Comparison of ENCODE assay signal across 23 cellular contexts in the genomic region with DNA sequence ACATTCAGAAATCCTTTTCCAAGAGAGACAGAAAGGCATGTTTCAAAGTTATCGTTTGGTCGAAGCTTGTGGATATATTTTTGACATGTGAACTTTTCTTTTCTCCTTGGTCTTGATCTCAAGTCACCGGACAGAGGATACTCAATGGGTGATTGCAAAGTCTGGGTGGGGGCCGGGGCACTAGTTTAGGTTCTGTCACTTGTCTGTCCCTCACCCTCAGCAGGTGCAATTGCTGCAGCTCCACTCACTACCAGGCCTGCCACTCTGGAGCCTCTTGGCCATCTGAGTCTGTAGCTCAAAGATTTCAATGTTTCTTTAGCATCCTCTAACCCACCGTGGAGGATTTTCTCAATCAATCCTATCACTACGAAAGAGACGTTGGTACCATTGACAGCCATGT.
"Had no signal": no experiment of that assay in that cellular context is flagged by ENCODE, and none has a peak within 500 bp of the region (broad histone marks: within the 10 kb centered on the region; RNA-seq: fewer than 3 reads in every experiment).

No MANE protein-coding gene starts in this region.

- H3K4me3 Mint-ChIP-seq: dendritic cell treated with granulocyte-macrophage colony-stimulating factor and Interleukin-4, amounts not matched to agents 40 ng/mL and 50 ng/mL, for 4 days; effector memory CD8-positive, alpha-beta T cell; endodermal cell had no signal

- H3K4me1 ChIP-seq: colonic mucosa, esophagus muscularis mucosa, foreskin keratinocyte, gastrocnemius medialis, gastroesophageal sphincter, heart left ventricle, heart right ventricle had no signal

- H3K4me3 ChIP-seq: colonic mucosa, coronary artery, dorsolateral prefrontal cortex, esophagus muscularis mucosa, gastrocnemius medialis, gastroesophageal sphincter, heart left ventricle, heart right ventricle had no signal

- H3K27ac Mint-ChIP-seq: dendritic cell treated with granulocyte-macrophage colony-stimulating factor and Interleukin-4, amounts not matched to agents 40 ng/mL and 50 ng/mL, for 4 days; effector memory CD8-positive, alpha-beta T cell; endodermal cell had no signal

- H3K27me3 Mint-ChIP-seq: dendritic cell treated with granulocyte-macrophage colony-stimulating factor and Interleukin-4, amounts not matched to agents 40 ng/mL and 50 ng/mL, for 4 days had no signal

- H3K4me1 Mint-ChIP-seq: endodermal cell had no signal

- H3K27ac ChIP-seq: colonic mucosa, coronary artery, dorsolateral prefrontal cortex, epithelial cell of prostate, esophagus muscularis mucosa, foreskin keratinocyte, gastrocnemius medialis, gastroesophageal sphincter, heart left ventricle, heart right ventricle had no signal

- DNase-seq: colonic mucosa; cortex of kidney; dermis blood vessel endothelial cell; dorsolateral prefrontal cortex; effector CD4-positive, alpha-beta T cell; effector CD8-positive, alpha-beta T cell; effector memory CD4-positive, alpha-beta T cell; effector memory CD8-positive, alpha-beta T cell; endodermal cell; erythroblast; foreskin fibroblast; foreskin keratinocyte; foreskin melanocyte; gastrocnemius medialis; glutamatergic neuron; head of caudate nucleus; heart left ventricle; heart right ventricle had no signal

- H3K9me3 ChIP-seq: colonic mucosa, esophagus muscularis mucosa, gastrocnemius medialis, gastroesophageal sphincter, heart left ventricle, heart right ventricle had no signal

- H3K9me3 Mint-ChIP-seq: dendritic cell treated with granulocyte-macrophage colony-stimulating factor and Interleukin-4, amounts not matched to agents 40 ng/mL and 50 ng/mL, for 4 days; effector memory CD8-positive, alpha-beta T cell; endodermal cell had no signal

- H3K27me3 ChIP-seq: colonic mucosa, foreskin keratinocyte had no signal

- H3K36me3 ChIP-seq: colonic mucosa, esophagus muscularis mucosa, gastrocnemius medialis, gastroesophageal sphincter, heart left ventricle, heart right ventricle had no signal
